9 cellular contexts compared by ENCODE assay signal in genomic region chr2:103788875-103789715, GRCh38.
DNase-seq lines count a peak whose midpoint lies in the region; ATAC-seq, FAIRE-seq and TF ChIP-seq lines count a peak whose summit lies in the region.
"Had no signal": no experiment of that assay in that cellular context is flagged by ENCODE, and none has a peak within 500 bp of the region (broad histone marks: within the 10 kb centered on the region; RNA-seq: fewer than 3 reads in every experiment).

No MANE protein-coding gene starts in this region.

- H3K27ac ChIP-seq in ovary = no peak overlapping the region

- TF ChIP-seq POLR2A in H54 (IDR thresholded peaks at IDR 0.05; ENCODE audit: low read depth, low read length) (no peak), ovary (IDR thresholded peaks at IDR 0.05) (no peak)

- FAIRE-seq in H54 (lab: Jason Lieb, UNC) = peak; percentile 74
- FAIRE-seq: TTC549 had no signal

- no peak overlapping the region for H3K27ac Mint-ChIP-seq in progenitor cell of endocrine pancreas

- 10 to 24% (median 16%) methylated on average over 4 of the region's 4 CpGs for WGBS in ovary, 3 donors

- no peaks in the 10 kb centered on the region for H3K36me3 Mint-ChIP-seq in progenitor cell of endocrine pancreas (ENCODE audit: insufficient read depth)

- intact Hi-C loops in ovary (cut with DNase I) = no loop called here

- TF ChIP-seq CTCF in ovary (IDR thresholded peaks at IDR 0.05) = no peak
- no peak for TF ChIP-seq CTCF in progenitor cell of endocrine pancreas (IDR thresholded peaks at IDR 0.05; ENCODE audit: unreplicated experiment)

- H3K9me3 Mint-ChIP-seq in progenitor cell of endocrine pancreas (ENCODE audit: low read depth) = no peaks in the 10 kb centered on the region

- H3K4me1 Mint-ChIP-seq in progenitor cell of endocrine pancreas (ENCODE audit: low read depth) = peaks cover 18% of the 10 kb centered on the region

- no peak for TF ChIP-seq EP300 in ovary (IDR thresholded peaks at IDR 0.05)

- H3K36me3 ChIP-seq in ovary = no peaks in the 10 kb centered on the region

- no peak for ATAC-seq in HG03469 (IDR thresholded peaks at IDR 0.05; ENCODE audit: unreplicated experiment)

- H3K4me1 ChIP-seq in ovary (ENCODE audit: insufficient read depth) = no peaks in the 10 kb centered on the region

- no peak overlapping the region for H3K4me3 Mint-ChIP-seq in progenitor cell of endocrine pancreas (ENCODE audit: low read depth)

- H3K9me3 ChIP-seq in ovary = no peaks in the 10 kb centered on the region

- H3K27me3 Mint-ChIP-seq in progenitor cell of endocrine pancreas = no peaks in the 10 kb centered on the region

- DNase-seq in H54 (ENCODE audit: insufficient read length, low spot score) (peak; percentile 1), glomerular endothelial cell (ENCODE audit: extremely low read depth, low read depth, low spot score) (peak; percentile 63), putamen (ENCODE audit: low spot score) (peak; percentile 60), ovary (no peak), progenitor cell of endocrine pancreas (ENCODE audit: low spot score, unreplicated experiment) (no peak), NCI-H2107 (lab: John Stamatoyannopoulos, UW) (no peak)

- H3K4me3 ChIP-seq in ovary = no peak overlapping the region

- no peaks in the 10 kb centered on the region for H3K27me3 ChIP-seq in ovary

TF ChIP-seq in PFSK-1, 5 proteins besides CTCF, POLR2A, EP300 and RAD21:
- TF ChIP-seq TAF1 (IDR thresholded peaks at IDR 0.05; ENCODE audit: borderline replicate concordance, insufficient read depth, low read length) = peak; percentile 32; the same call in 1 of the 2 replicates
- no peak for TF ChIP-seq POLR2AphosphoS5 (IDR thresholded peaks at IDR 0.05; ENCODE audit: low read depth, low read length)
- no peak for TF ChIP-seq REST (IDR thresholded peaks at IDR 0.05; ENCODE audit: insufficient read depth in 1 of 2, low read depth in 2 of 2, low read length in 2 of 2)
- no peak for TF ChIP-seq FOXP2 (optimal IDR thresholded peaks at IDR 0.05; ENCODE audit: borderline replicate concordance, extremely low read depth, extremely low read length, insufficient read depth)

Comparison
In these comparisons a context has a peak if more than half of its experiments do, and no peak if none do; other contexts are left out.
1. DNase-seq: peak in H54 (single experiment), glomerular endothelial cell (single experiment) and putamen (single experiment); none in ovary (0 of 5), progenitor cell of endocrine pancreas (single experiment) and NCI-H2107 (single experiment).